15 cellular contexts compared by ENCODE assay signal in genomic region chr3:153734777-153735551, GRCh38.
DNase-seq lines count a peak whose midpoint lies in the region; ATAC-seq, FAIRE-seq and TF ChIP-seq lines count a peak whose summit lies in the region.
"Had no signal": no experiment of that assay in that cellular context is flagged by ENCODE, and none has a peak within 500 bp of the region (broad histone marks: within the 10 kb centered on the region; RNA-seq: fewer than 3 reads in every experiment).

No MANE protein-coding gene starts in this region.

- no peak for FAIRE-seq in kidney (lab: Jason Lieb, UNC)
- FAIRE-seq: TTC549 had no signal

- no peak overlapping the region for H4K8ac ChIP-seq in mesenchymal stem cell (ENCODE audit: low read length)

- H3K23ac ChIP-seq in mesenchymal stem cell (ENCODE audit: low read length in 2 of 2), result no peak overlapping the region

- H3K4me1 ChIP-seq in mesenchymal stem cell (ENCODE audit: control insufficient read depth, insufficient read depth, low read depth, low read length), result no peaks in the 10 kb centered on the region
- H3K4me1 ChIP-seq in kidney (ENCODE audit: control insufficient read depth in 1 of 2, insufficient read depth in 1 of 2, low read depth in 1 of 2, low read length in 2 of 2), result no peaks in the 10 kb centered on the region
- H3K4me1 ChIP-seq: SJSA1 had no signal

- H2BK120ac ChIP-seq in mesenchymal stem cell (ENCODE audit: low read depth, low read length), result no peak overlapping the region

- H3K14ac ChIP-seq in mesenchymal stem cell (ENCODE audit: low read length in 2 of 2), result no peak overlapping the region

- no peak overlapping the region for H3K4me2 ChIP-seq in mesenchymal stem cell (ENCODE audit: low read length, poor library complexity, severe bottlenecking)

- WGBS in mesenchymal stem cell, result 94% methylated on average over 1 of the region's 1 CpG

- no peak overlapping the region for H4K91ac ChIP-seq in mesenchymal stem cell (ENCODE audit: low read length)

- H3K4me3 ChIP-seq in epithelial cell of proximal tubule (ENCODE audit: low read depth, low read length) (no peak overlapping the region), mesenchymal stem cell (ENCODE audit: insufficient read depth in 1 of 2, low read depth in 1 of 2, low read length in 2 of 2) (no peak overlapping the region), kidney (ENCODE audit: low read length in 2 of 2) (no peak overlapping the region)
- H3K4me3 ChIP-seq: cardiac muscle cell, ovary, SJSA1 had no signal

- intact Hi-C loops in kidney (cut with DNase I), result no loop called here

- H3K79me1 ChIP-seq in mesenchymal stem cell (replicated peaks; ENCODE audit: low read length, poor library complexity, severe bottlenecking), result no peaks in the 10 kb centered on the region

- no peak overlapping the region for H2AK5ac ChIP-seq in mesenchymal stem cell (ENCODE audit: low read length, severe bottlenecking)

- peak overlapping the region; percentile 31 for H2BK5ac ChIP-seq in mesenchymal stem cell (ENCODE audit: low read depth, low read length, poor library complexity, severe bottlenecking)

- H3K36me3 ChIP-seq in mesenchymal stem cell (ENCODE audit: control insufficient read depth in 1 of 2, insufficient read depth in 2 of 2, low read depth in 1 of 2, low read length in 2 of 2) (no peaks in the 10 kb centered on the region), kidney (ENCODE audit: control insufficient read depth in 1 of 2, insufficient read depth in 2 of 2, low read length in 2 of 2) (no peaks in the 10 kb centered on the region)
- H3K36me3 ChIP-seq: cardiac muscle cell, ovary, SJSA1 had no signal

- H3K9me3 ChIP-seq in mesenchymal stem cell (ENCODE audit: control insufficient read depth, low read length) (no peaks in the 10 kb centered on the region), kidney (ENCODE audit: control insufficient read depth in 1 of 2, low read length in 2 of 2) (peaks cover 0 to 8% of the 10 kb centered on the region in 2 donors)
- H3K9me3 ChIP-seq: ovary, SJSA1 had no signal

- DNase-seq in AG08395 (ENCODE audit: low spot score), result peak; percentile 44
- peak; percentile 2 for DNase-seq in NCI-H226
- peak; percentile 98 for DNase-seq in epithelial cell of proximal tubule (ENCODE audit: low read depth)
- no peak for DNase-seq in mesenchymal stem cell
- no peak for DNase-seq in GF-D8 (lab: John Stamatoyannopoulos, UW)
- DNase-seq in kidney, result no peak
- DNase-seq in iPS-NIHi11 (ENCODE audit: low spot score), result no peak
- DNase-seq: activated gamma-delta T cell, DMS53, NCI-H1930, ovary had no signal

- ATAC-seq in GM18511 (IDR thresholded peaks at IDR 0.05; ENCODE audit: unreplicated experiment), result no peak

- no peak for TF ChIP-seq CTCF in epithelial cell of proximal tubule (conservative IDR thresholded peaks at IDR 0.05; ENCODE audit: low read depth, low read length)
- TF ChIP-seq CTCF in kidney (IDR thresholded peaks at IDR 0.05; ENCODE audit: borderline replicate concordance, extremely low read depth, insufficient read depth), result no peak

- H3K27ac ChIP-seq in mesenchymal stem cell (ENCODE audit: low read length, poor library complexity, severe bottlenecking) (peak overlapping the region; percentile 68), kidney (ENCODE audit: low read depth in 2 of 2, low read length in 2 of 2) (no peak overlapping the region)
- H3K27ac ChIP-seq: cardiac muscle cell, ovary, SJSA1 had no signal

- H2AFZ ChIP-seq in mesenchymal stem cell (ENCODE audit: low read depth, low read length), result no peak overlapping the region

- H2BK12ac ChIP-seq in mesenchymal stem cell (ENCODE audit: low read length in 2 of 2), result no peak overlapping the region

- H2BK15ac ChIP-seq in mesenchymal stem cell (ENCODE audit: low read depth, poor library complexity, severe bottlenecking), result no peak overlapping the region

- H3K9ac ChIP-seq in mesenchymal stem cell (ENCODE audit: low read length) (no peak overlapping the region), kidney (ENCODE audit: low read length in 2 of 2) (no peak overlapping the region)

- H3K4ac ChIP-seq in mesenchymal stem cell (ENCODE audit: low read depth in 1 of 2, low read length in 2 of 2), result no peak overlapping the region

- no peak overlapping the region for H3K18ac ChIP-seq in mesenchymal stem cell (ENCODE audit: low read depth in 1 of 2, low read length in 2 of 2)

- H3K27me3 ChIP-seq in mesenchymal stem cell (ENCODE audit: control insufficient read depth in 1 of 2, insufficient read depth in 1 of 2, low read length in 2 of 2), result no peaks in the 10 kb centered on the region
- H3K27me3 ChIP-seq: cardiac muscle cell, ovary, SJSA1 had no signal

Comparison
In these comparisons a context has a peak if more than half of its experiments do, and no peak if none do; other contexts are left out.
1. DNase-seq: peak in AG08395 (single experiment), NCI-H226 (single experiment) and epithelial cell of proximal tubule (single experiment); none in mesenchymal stem cell (single experiment), GF-D8 (single experiment), kidney (single experiment) and iPS-NIHi11 (single experiment).